Comparison of ENCODE assay signal across 8 cellular contexts in genomic region chr12:4648499-4649357, GRCh38. TPM values are rescaled to one million over a fixed set of nuclear protein-coding genes. Genes with fewer than 3 reads are reported as not detected.
DNase-seq lines count a peak whose midpoint lies in the region; ATAC-seq and TF ChIP-seq lines count a peak whose summit lies in the region.

Gene AKAP3, minus strand, starts transcription at chr12:4649051. Its CDS starts 10,855 bp downstream, at chr12:4638196.
Gene NDUFA9, plus strand, starts transcription at chr12:4649114. Its CDS starts 13 bp downstream, at chr12:4649127.

- no peaks in the 10 kb centered on the region for H3K9me3 Mint-ChIP-seq in activated naive CD8-positive, alpha-beta T cell treated with anti-CD3 and anti-CD28 coated beads, Interleukin-2, amount 10 ng/mL, durations not matched to agents 7 days and 5 days

- intact Hi-C loops in Right ventricle myocardium superior (cut with DNase I) (no loop called here), ovary (cut with DNase I) (no loop called here), thyroid gland (cut with DNase I) (no loop called here)

- H3K27ac Mint-ChIP-seq in activated naive CD8-positive, alpha-beta T cell treated with anti-CD3 and anti-CD28 coated beads, Interleukin-2, amount 10 ng/mL, durations not matched to agents 7 days and 5 days: peak within 1 kb of the TSS; percentile 96

- CTCF ChIA-PET in HEK293T (lab: Yijun Ruan, JAX): interaction anchor here (0.7 kb wide), 1 partner anchor 11 kb away, joined by 3 read pairs; no protein-coding TSS in a partner anchor

- no peaks in the 10 kb centered on the region for H3K27me3 Mint-ChIP-seq in activated naive CD8-positive, alpha-beta T cell treated with anti-CD3 and anti-CD28 coated beads, Interleukin-2, amount 10 ng/mL, durations not matched to agents 7 days and 5 days

- ATAC-seq in activated naive CD8-positive, alpha-beta T cell treated with anti-CD3 and anti-CD28 coated beads, Interleukin-2, amount 10 ng/mL, durations not matched to agents 7 days and 5 days (ENCODE audit: low read depth): peak; percentile 93
- ATAC-seq in Right ventricle myocardium superior (ENCODE audit: poor library complexity): peak; percentile 99

- H3K4me3 Mint-ChIP-seq in activated naive CD8-positive, alpha-beta T cell treated with anti-CD3 and anti-CD28 coated beads, Interleukin-2, amount 10 ng/mL, durations not matched to agents 7 days and 5 days: peak within 1 kb of the TSS; percentile 99

- TF ChIP-seq POLR2A in ovary (IDR thresholded peaks at IDR 0.05) (no peak), thyroid gland (IDR thresholded peaks at IDR 0.05) (peak in 1 of 2 donors; percentile 64)

- peaks cover 34% of the 10 kb centered on the region for H3K4me1 Mint-ChIP-seq in activated naive CD8-positive, alpha-beta T cell treated with anti-CD3 and anti-CD28 coated beads, Interleukin-2, amount 10 ng/mL, durations not matched to agents 7 days and 5 days

- DNase-seq in GM03348 (ENCODE audit: low spot score): peak; percentile 90
- DNase-seq in HEK293T (ENCODE audit: extremely low spot score): peak; percentile 82
- DNase-seq in NCI-H1048 (lab: John Stamatoyannopoulos, UW): peak; percentile 45
- peak; percentile 19 for DNase-seq in SKM-1 treated with dmso at 0.1 percent for 144 hours (lab: John Stamatoyannopoulos, UW; ENCODE audit: unreplicated experiment)
- DNase-seq in activated naive CD8-positive, alpha-beta T cell treated with anti-CD3 and anti-CD28 coated beads, Interleukin-2, amount 10 ng/mL, durations not matched to agents 7 days and 5 days: peak; percentile 80
- DNase-seq in Right ventricle myocardium superior: peak; percentile 86
- peak; percentile 74 to 83 (median 78) for DNase-seq in ovary
- peak; percentile 81 to 83 for DNase-seq in thyroid gland

- no peak for TF ChIP-seq CTCF in ovary (IDR thresholded peaks at IDR 0.05)
- TF ChIP-seq CTCF in thyroid gland (IDR thresholded peaks at IDR 0.05): peak in 1 of 6 experiments; percentile 10

- WGBS in ovary, 3 donors: 0 to 1% (median 0%) methylated on average over 39 of the region's 39 CpGs
- 0 to 1% methylated on average over 39 of the region's 39 CpGs for WGBS in thyroid gland, 2 donors

- POLR2A ChIA-PET in HEK293T (lab: Yijun Ruan, JAX): interaction anchor here (0.6 to 2.0 kb wide), 21 partner anchors 8 to 815 kb away, joined by 3 to 10 read pairs (median 3); partner anchors contain the start of gene FGF23
- POLR2A ChIA-PET in activated naive CD8-positive, alpha-beta T cell treated with anti-CD3 and anti-CD28 coated beads, Interleukin-2, amount 10 ng/mL, durations not matched to agents 7 days and 5 days (lab: Charles Lee): interaction anchor here (0.7 to 1.6 kb wide), 6 partner anchors 44 to 896 kb away, joined by 3 to 8 read pairs (median 4); partner anchors contain the start of genes CRACR2A and RAD51AP1

- H3K27ac ChIP-seq in ovary (peak within 1 kb of the TSS; percentile 68 to 73), thyroid gland (peak within 1 kb of the TSS; percentile 42 to 92 (median 82))

- TF ChIP-seq EP300 in ovary (IDR thresholded peaks at IDR 0.05): no peak

- H3K36me3 Mint-ChIP-seq in activated naive CD8-positive, alpha-beta T cell treated with anti-CD3 and anti-CD28 coated beads, Interleukin-2, amount 10 ng/mL, durations not matched to agents 7 days and 5 days: peaks cover 3% of the 10 kb centered on the region

- H3K36me3 ChIP-seq in ovary (no peaks in the 10 kb centered on the region), thyroid gland (no peaks in the 10 kb centered on the region)

- H3K27me3 ChIP-seq in ovary (no peaks in the 10 kb centered on the region), thyroid gland (no peaks in the 10 kb centered on the region)

- H3K9me3 ChIP-seq in ovary (no peaks in the 10 kb centered on the region), thyroid gland (no peaks in the 10 kb centered on the region)

- H3K4me3 ChIP-seq in ovary (peak within 1 kb of the TSS; percentile 73), thyroid gland (replicated peaks in 1 of 3) (peak within 1 kb of the TSS; percentile 13 to 63 (median 50))

- H3K4me1 ChIP-seq in ovary (ENCODE audit: insufficient read depth): peaks cover 4% of the 10 kb centered on the region
- H3K4me1 ChIP-seq in thyroid gland: peaks cover 13 to 17% of the 10 kb centered on the region in 2 donors

TF ChIP-seq in HEK293T, 16 proteins besides CTCF, POLR2A, EP300 and RAD21:
- TF ChIP-seq CTBP1 (IDR thresholded peaks at IDR 0.05; ENCODE audit: borderline replicate concordance): no peak
- TF ChIP-seq ELF4 (IDR thresholded peaks at IDR 0.05): no peak
- TF ChIP-seq HDGF (IDR thresholded peaks at IDR 0.05; ENCODE audit: borderline replicate concordance): no peak
- peak; percentile 75 for TF ChIP-seq L3MBTL2 (conservative IDR thresholded peaks at IDR 0.05)
- no peak for TF ChIP-seq TARDBP (IDR thresholded peaks at IDR 0.05)
- TF ChIP-seq SUZ12 (IDR thresholded peaks at IDR 0.05): no peak
- no peak for TF ChIP-seq ZNF384 (IDR thresholded peaks at IDR 0.05)
- no peak for TF ChIP-seq FOXM1 (IDR thresholded peaks at IDR 0.05; ENCODE audit: borderline replicate concordance)
- TF ChIP-seq ARNT (IDR thresholded peaks at IDR 0.05): no peak
- TF ChIP-seq NFRKB (IDR thresholded peaks at IDR 0.05): peak; percentile 60; the same call in 1 of the 2 replicates
- TF ChIP-seq SP1 (IDR thresholded peaks at IDR 0.05): no peak
- TF ChIP-seq FOXA1 (IDR thresholded peaks at IDR 0.05): no peak
- TF ChIP-seq LEF1 (IDR thresholded peaks at IDR 0.05; ENCODE audit: borderline replicate concordance): no peak
- no peak for TF ChIP-seq BHLHE40 (IDR thresholded peaks at IDR 0.05; ENCODE audit: borderline replicate concordance)
- TF ChIP-seq FOXK2 (IDR thresholded peaks at IDR 0.05): no peak
- TF ChIP-seq, protein P1, sequence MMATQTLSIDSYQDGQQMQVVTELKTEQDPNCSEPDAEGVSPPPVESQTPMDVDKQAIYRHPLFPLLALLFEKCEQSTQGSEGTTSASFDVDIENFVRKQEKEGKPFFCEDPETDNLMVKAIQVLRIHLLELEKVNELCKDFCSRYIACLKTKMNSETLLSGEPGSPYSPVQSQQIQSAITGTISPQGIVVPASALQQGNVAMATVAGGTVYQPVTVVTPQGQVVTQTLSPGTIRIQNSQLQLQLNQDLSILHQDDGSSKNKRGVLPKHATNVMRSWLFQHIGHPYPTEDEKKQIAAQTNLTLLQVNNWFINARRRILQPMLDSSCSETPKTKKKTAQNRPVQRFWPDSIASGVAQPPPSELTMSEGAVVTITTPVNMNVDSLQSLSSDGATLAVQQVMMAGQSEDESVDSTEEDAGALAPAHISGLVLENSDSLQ (IDR thresholded peaks at IDR 0.05): peak; percentile 30; the same call in 1 of the 2 replicates

RNA-seq across cellular contexts. Expression of gene AKAP3, which starts in this region (rescaled TPM):
- 1 to 10 TPM; 3.8 to 4.1 TPM for total RNA-seq in activated naive CD8-positive, alpha-beta T cell treated with anti-CD3 and anti-CD28 coated beads, Interleukin-2, amount 10 ng/mL, durations not matched to agents 7 days and 5 days
- 3.0 TPM for total RNA-seq in Right ventricle myocardium superior
- 1 to 10 TPM; 1.4 to 2.7 (median 1.6) TPM for total RNA-seq in ovary
- 1 to 10 TPM in 1 of 2 donors, under 1 TPM in 1; 0.24 to 1.4 TPM for polyA plus RNA-seq in ovary
- 1 to 10 TPM; 2.0 to 7.7 (median 3.0) TPM for total RNA-seq in thyroid gland

RNA-seq across cellular contexts. Expression of gene NDUFA9, which starts in this region (rescaled TPM):
- 100 to 1,000 TPM; 100 to 108 TPM for total RNA-seq in activated naive CD8-positive, alpha-beta T cell treated with anti-CD3 and anti-CD28 coated beads, Interleukin-2, amount 10 ng/mL, durations not matched to agents 7 days and 5 days
- total RNA-seq in Right ventricle myocardium superior (371 TPM), ovary (10 to 100 TPM; 14.4 to 67.7 (median 55.0) TPM), thyroid gland (10 to 100 TPM; 36.1 to 73.4 (median 52.2) TPM)
- 10 to 100 TPM; 32.1 to 65.6 TPM for polyA plus RNA-seq in ovary

Comparison
In these comparisons a context has a peak if more than half of its experiments do, and no peak if none do; other contexts are left out.
1. Peak in every context shown above with its lines: DNase-seq, ATAC-seq, H3K4me3 ChIP-seq and H3K27ac ChIP-seq.
2. DNase-seq: peak in every context shown above with its lines; median percentile 90 in GM03348; 86 in Right ventricle myocardium superior; 82 in HEK293T; 82 in thyroid gland; 80 in activated naive CD8-positive, alpha-beta T cell treated with anti-CD3 and anti-CD28 coated beads, Interleukin-2, amount 10 ng/mL, durations not matched to agents 7 days and 5 days; 78 in ovary; 45 in NCI-H1048; 19 in SKM-1 treated with dmso at 0.1 percent for 144 hours.